ENCODE assay signal across 2 cellular contexts in the genomic region with DNA sequence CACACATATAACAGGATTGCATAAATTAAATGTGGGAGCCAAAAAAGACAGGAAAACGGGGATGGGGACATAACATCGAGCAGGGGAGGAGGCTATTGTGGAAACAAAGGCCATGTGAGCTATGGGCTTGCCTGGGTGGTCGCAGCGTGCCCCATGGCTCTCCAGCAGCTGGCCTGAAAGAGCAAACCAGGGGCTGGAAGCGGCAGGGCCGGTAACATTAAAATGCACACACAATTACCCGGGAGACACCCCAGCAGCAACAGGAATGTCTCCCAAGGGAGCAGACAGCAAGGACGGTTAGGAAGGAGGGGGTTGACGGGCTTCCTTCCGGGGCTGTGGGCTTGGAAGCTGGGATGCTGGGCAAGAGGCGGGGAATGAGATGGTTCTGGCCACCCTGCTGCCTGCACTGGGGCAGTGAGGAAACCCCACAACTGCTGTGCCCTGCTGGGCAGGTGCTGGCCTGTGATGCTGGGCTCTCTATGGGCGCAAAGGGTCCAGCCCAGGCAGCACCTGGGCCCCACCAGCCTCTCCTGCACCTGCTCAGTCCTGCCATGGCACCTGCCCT.
TF ChIP-seq lines count a peak whose summit lies in the region.

No MANE protein-coding gene starts in this region.

TF ChIP-seq in SK-N-SH, 30 proteins besides CTCF, POLR2A, EP300 and RAD21 (continued from another document):
- TF ChIP-seq, protein P1, sequence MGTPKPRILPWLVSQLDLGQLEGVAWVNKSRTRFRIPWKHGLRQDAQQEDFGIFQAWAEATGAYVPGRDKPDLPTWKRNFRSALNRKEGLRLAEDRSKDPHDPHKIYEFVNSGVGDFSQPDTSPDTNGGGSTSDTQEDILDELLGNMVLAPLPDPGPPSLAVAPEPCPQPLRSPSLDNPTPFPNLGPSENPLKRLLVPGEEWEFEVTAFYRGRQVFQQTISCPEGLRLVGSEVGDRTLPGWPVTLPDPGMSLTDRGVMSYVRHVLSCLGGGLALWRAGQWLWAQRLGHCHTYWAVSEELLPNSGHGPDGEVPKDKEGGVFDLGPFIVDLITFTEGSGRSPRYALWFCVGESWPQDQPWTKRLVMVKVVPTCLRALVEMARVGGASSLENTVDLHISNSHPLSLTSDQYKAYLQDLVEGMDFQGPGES (IDR thresholded peaks at IDR 0.05; ENCODE audit: low read depth, low read length) = no peak
- no peak for TF ChIP-seq TCF12 (IDR thresholded peaks at IDR 0.05)
- no peak for TF ChIP-seq TAF1 (IDR thresholded peaks at IDR 0.05; ENCODE audit: borderline replicate concordance, low read depth, low read length)
- no peak for TF ChIP-seq EZH2phosphoT487 (IDR thresholded peaks at IDR 0.05; ENCODE audit: borderline replicate concordance, low read depth)
- TF ChIP-seq, protein P2, sequence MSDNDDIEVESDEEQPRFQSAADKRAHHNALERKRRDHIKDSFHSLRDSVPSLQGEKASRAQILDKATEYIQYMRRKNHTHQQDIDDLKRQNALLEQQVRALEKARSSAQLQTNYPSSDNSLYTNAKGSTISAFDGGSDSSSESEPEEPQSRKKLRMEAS (IDR thresholded peaks at IDR 0.05; ENCODE audit: low read depth) = no peak
- TF ChIP-seq SMC3 (IDR thresholded peaks at IDR 0.05; ENCODE audit: low read depth, low read length) = no peak
- TF ChIP-seq MXI1 (IDR thresholded peaks at IDR 0.05; ENCODE audit: low read depth, low read length) = no peak
- TF ChIP-seq FOXJ3 (CRISPR knock-in tag; IDR thresholded peaks at IDR 0.05) = no peak
- TF ChIP-seq ELF1 (IDR thresholded peaks at IDR 0.05) = no peak
- no peak for TF ChIP-seq GATA2 (CRISPR knock-in tag; IDR thresholded peaks at IDR 0.05)
TF ChIP-seq in SK-N-SH: peak in this region for 0.

TF ChIP-seq in SK-N-SH treated with all-trans-retinoic acid at 6 μM for 48 hours, 23 proteins besides CTCF, POLR2A, EP300 and RAD21 (continued from another document):
- TF ChIP-seq, protein P3, sequence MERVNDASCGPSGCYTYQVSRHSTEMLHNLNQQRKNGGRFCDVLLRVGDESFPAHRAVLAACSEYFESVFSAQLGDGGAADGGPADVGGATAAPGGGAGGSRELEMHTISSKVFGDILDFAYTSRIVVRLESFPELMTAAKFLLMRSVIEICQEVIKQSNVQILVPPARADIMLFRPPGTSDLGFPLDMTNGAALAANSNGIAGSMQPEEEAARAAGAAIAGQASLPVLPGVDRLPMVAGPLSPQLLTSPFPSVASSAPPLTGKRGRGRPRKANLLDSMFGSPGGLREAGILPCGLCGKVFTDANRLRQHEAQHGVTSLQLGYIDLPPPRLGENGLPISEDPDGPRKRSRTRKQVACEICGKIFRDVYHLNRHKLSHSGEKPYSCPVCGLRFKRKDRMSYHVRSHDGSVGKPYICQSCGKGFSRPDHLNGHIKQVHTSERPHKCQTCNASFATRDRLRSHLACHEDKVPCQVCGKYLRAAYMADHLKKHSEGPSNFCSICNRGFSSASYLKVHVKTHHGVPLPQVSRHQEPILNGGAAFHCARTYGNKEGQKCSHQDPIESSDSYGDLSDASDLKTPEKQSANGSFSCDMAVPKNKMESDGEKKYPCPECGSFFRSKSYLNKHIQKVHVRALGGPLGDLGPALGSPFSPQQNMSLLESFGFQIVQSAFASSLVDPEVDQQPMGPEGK (CRISPR knock-in tag; IDR thresholded peaks at IDR 0.05; ENCODE audit: borderline replicate concordance) = no peak
- TF ChIP-seq ZNF8 (CRISPR knock-in tag; IDR thresholded peaks at IDR 0.05) = no peak
- no peak for TF ChIP-seq ESRRG (CRISPR knock-in tag; IDR thresholded peaks at IDR 0.05)
- TF ChIP-seq ZNF565 (CRISPR knock-in tag; conservative IDR thresholded peaks at IDR 0.05; ENCODE audit: low read depth) = no peak
- TF ChIP-seq RARB (CRISPR knock-in tag; IDR thresholded peaks at IDR 0.05) = no peak
- no peak for TF ChIP-seq PPARA (CRISPR knock-in tag; IDR thresholded peaks at IDR 0.05; ENCODE audit: borderline replicate concordance)
- TF ChIP-seq ZC3H10 (CRISPR knock-in tag; IDR thresholded peaks at IDR 0.05) = no peak
- no peak for TF ChIP-seq CSDC2 (CRISPR knock-in tag; IDR thresholded peaks at IDR 0.05)
- TF ChIP-seq, protein P4, sequence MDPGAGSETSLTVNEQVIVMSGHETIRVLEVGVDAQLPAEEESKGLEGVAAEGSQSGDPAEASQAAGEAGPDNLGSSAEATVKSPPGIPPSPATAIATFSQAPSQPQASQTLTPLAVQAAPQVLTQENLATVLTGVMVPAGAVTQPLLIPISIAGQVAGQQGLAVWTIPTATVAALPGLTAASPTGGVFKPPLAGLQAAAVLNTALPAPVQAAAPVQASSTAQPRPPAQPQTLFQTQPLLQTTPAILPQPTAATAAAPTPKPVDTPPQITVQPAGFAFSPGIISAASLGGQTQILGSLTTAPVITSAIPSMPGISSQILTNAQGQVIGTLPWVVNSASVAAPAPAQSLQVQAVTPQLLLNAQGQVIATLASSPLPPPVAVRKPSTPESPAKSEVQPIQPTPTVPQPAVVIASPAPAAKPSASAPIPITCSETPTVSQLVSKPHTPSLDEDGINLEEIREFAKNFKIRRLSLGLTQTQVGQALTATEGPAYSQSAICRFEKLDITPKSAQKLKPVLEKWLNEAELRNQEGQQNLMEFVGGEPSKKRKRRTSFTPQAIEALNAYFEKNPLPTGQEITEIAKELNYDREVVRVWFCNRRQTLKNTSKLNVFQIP (CRISPR knock-in tag; IDR thresholded peaks at IDR 0.05; ENCODE audit: borderline replicate concordance, low read depth) = no peak
- TF ChIP-seq ARNTL (CRISPR knock-in tag; IDR thresholded peaks at IDR 0.05; ENCODE audit: borderline replicate concordance, low read depth) = no peak
- TF ChIP-seq, protein P5, sequence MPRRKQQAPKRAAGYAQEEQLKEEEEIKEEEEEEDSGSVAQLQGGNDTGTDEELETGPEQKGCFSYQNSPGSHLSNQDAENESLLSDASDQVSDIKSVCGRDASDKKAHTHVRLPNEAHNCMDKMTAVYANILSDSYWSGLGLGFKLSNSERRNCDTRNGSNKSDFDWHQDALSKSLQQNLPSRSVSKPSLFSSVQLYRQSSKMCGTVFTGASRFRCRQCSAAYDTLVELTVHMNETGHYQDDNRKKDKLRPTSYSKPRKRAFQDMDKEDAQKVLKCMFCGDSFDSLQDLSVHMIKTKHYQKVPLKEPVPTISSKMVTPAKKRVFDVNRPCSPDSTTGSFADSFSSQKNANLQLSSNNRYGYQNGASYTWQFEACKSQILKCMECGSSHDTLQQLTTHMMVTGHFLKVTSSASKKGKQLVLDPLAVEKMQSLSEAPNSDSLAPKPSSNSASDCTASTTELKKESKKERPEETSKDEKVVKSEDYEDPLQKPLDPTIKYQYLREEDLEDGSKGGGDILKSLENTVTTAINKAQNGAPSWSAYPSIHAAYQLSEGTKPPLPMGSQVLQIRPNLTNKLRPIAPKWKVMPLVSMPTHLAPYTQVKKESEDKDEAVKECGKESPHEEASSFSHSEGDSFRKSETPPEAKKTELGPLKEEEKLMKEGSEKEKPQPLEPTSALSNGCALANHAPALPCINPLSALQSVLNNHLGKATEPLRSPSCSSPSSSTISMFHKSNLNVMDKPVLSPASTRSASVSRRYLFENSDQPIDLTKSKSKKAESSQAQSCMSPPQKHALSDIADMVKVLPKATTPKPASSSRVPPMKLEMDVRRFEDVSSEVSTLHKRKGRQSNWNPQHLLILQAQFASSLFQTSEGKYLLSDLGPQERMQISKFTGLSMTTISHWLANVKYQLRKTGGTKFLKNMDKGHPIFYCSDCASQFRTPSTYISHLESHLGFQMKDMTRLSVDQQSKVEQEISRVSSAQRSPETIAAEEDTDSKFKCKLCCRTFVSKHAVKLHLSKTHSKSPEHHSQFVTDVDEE (CRISPR knock-in tag; IDR thresholded peaks at IDR 0.05) = no peak
TF ChIP-seq in SK-N-SH treated with all-trans-retinoic acid at 6 μM for 48 hours: peak in this region for 0.
